Comparison of ENCODE assay signal across 8 cellular contexts in genomic region chr9:98256632-98257218, GRCh38. TPM values are rescaled to one million over a fixed set of nuclear protein-coding genes. Genes with fewer than 3 reads are reported as not detected.
DNase-seq lines count a peak whose midpoint lies in the region; ATAC-seq and TF ChIP-seq lines count a peak whose summit lies in the region.

No MANE protein-coding gene starts in this region.

- H3K9me3 Mint-ChIP-seq in activated T-helper 2 cell treated with anti-CD3 and anti-CD28 coated beads, Interferon-gamma antibody, Interleukin-2, Interleukin-4, amounts not matched to agents 10 μg/mL and 5 μg/mL and 100 μg/mL, durations not matched to agents 14 hours and 24 hours and 36 hours: no peaks in the 10 kb centered on the region
- peaks cover 5% of the 10 kb centered on the region for H3K9me3 Mint-ChIP-seq in glutamatergic neuron (ENCODE audit: unreplicated experiment)

- H3K9ac ChIP-seq in skeletal muscle satellite cell (ENCODE audit: low read depth, low read length): peak overlapping the region; percentile 88

- H3K4me3 ChIP-seq in GM12864 (ENCODE audit: low read depth, low read length) (peak overlapping the region; percentile 86), skeletal muscle satellite cell (ENCODE audit: low read length) (peak overlapping the region; percentile 89)

- H3K27me3 Mint-ChIP-seq in activated T-helper 2 cell treated with anti-CD3 and anti-CD28 coated beads, Interferon-gamma antibody, Interleukin-2, Interleukin-4, amounts not matched to agents 10 μg/mL and 5 μg/mL and 100 μg/mL, durations not matched to agents 14 hours and 24 hours and 36 hours (ENCODE audit: low read depth): peaks cover 12% of the 10 kb centered on the region
- H3K27me3 Mint-ChIP-seq in glutamatergic neuron (ENCODE audit: unreplicated experiment): peaks cover 2% of the 10 kb centered on the region

- no peaks in the 10 kb centered on the region for H3K36me3 Mint-ChIP-seq in activated T-helper 2 cell treated with anti-CD3 and anti-CD28 coated beads, Interferon-gamma antibody, Interleukin-2, Interleukin-4, amounts not matched to agents 10 μg/mL and 5 μg/mL and 100 μg/mL, durations not matched to agents 14 hours and 24 hours and 36 hours (ENCODE audit: low read depth)
- no peaks in the 10 kb centered on the region for H3K36me3 Mint-ChIP-seq in glutamatergic neuron (ENCODE audit: unreplicated experiment)

- ATAC-seq in GM18907 (IDR thresholded peaks at IDR 0.05; ENCODE audit: unreplicated experiment) (no peak), HG03095 (IDR thresholded peaks at IDR 0.05; ENCODE audit: unreplicated experiment) (no peak), HG03442 (IDR thresholded peaks at IDR 0.05; ENCODE audit: unreplicated experiment) (no peak)

- intact Hi-C loops in activated T-helper 2 cell treated with anti-CD3 and anti-CD28 coated beads, Interferon-gamma antibody, Interleukin-2, Interleukin-4, amounts not matched to agents 10 μg/mL and 5 μg/mL and 100 μg/mL, durations not matched to agents 14 hours and 24 hours and 36 hours (cut with micrococcal nuclease): loop anchor here (5.0 to 10.0 kb wide), 3 partner anchors 154 to 622 kb away; partner anchors contain the start of genes NCBP1 and TSTD2

- H3K4me2 ChIP-seq in skeletal muscle satellite cell (ENCODE audit: low read length): peak overlapping the region; percentile 93

- peak overlapping the region; percentile 94 for H3K27ac Mint-ChIP-seq in activated T-helper 2 cell treated with anti-CD3 and anti-CD28 coated beads, Interferon-gamma antibody, Interleukin-2, Interleukin-4, amounts not matched to agents 10 μg/mL and 5 μg/mL and 100 μg/mL, durations not matched to agents 14 hours and 24 hours and 36 hours
- peak overlapping the region; percentile 93 for H3K27ac Mint-ChIP-seq in glutamatergic neuron (ENCODE audit: unreplicated experiment)

- TF ChIP-seq CTCF in GM12864 (IDR thresholded peaks at IDR 0.05; ENCODE audit: low read depth, low read length, missing control alignments) (no peak), glutamatergic neuron (IDR thresholded peaks at IDR 0.05; ENCODE audit: partially characterized antibody, unreplicated experiment) (no peak)

- H3K4me3 Mint-ChIP-seq in activated T-helper 2 cell treated with anti-CD3 and anti-CD28 coated beads, Interferon-gamma antibody, Interleukin-2, Interleukin-4, amounts not matched to agents 10 μg/mL and 5 μg/mL and 100 μg/mL, durations not matched to agents 14 hours and 24 hours and 36 hours (ENCODE audit: low read depth): peak overlapping the region; percentile 97
- peak overlapping the region; percentile 90 for H3K4me3 Mint-ChIP-seq in glutamatergic neuron (ENCODE audit: unreplicated experiment)

- H3K27me3 ChIP-seq in skeletal muscle satellite cell (ENCODE audit: control insufficient read depth, insufficient read depth, low read length): no peaks in the 10 kb centered on the region

- H3K4me1 Mint-ChIP-seq in activated T-helper 2 cell treated with anti-CD3 and anti-CD28 coated beads, Interferon-gamma antibody, Interleukin-2, Interleukin-4, amounts not matched to agents 10 μg/mL and 5 μg/mL and 100 μg/mL, durations not matched to agents 14 hours and 24 hours and 36 hours (ENCODE audit: low read depth): peaks cover 23% of the 10 kb centered on the region
- peaks cover 8% of the 10 kb centered on the region for H3K4me1 Mint-ChIP-seq in glutamatergic neuron (ENCODE audit: low read depth, unreplicated experiment)

- H3K4me1 ChIP-seq in skeletal muscle satellite cell (ENCODE audit: control insufficient read depth, insufficient read depth, low read length): peaks cover 31% of the 10 kb centered on the region

- DNase-seq in GM12864 (ENCODE audit: low read depth) (no peak), NCI-H510A treated with DMSO at 0.1 percent for 48 hours (lab: John Stamatoyannopoulos, UW) (peak; percentile 33), glutamatergic neuron (no peak)
- no peak for DNase-seq in activated T-helper 2 cell treated with anti-CD3 and anti-CD28 coated beads, Interferon-gamma antibody, Interleukin-2, Interleukin-4, amounts not matched to agents 10 μg/mL and 5 μg/mL and 100 μg/mL, durations not matched to agents 14 hours and 24 hours and 36 hours (ENCODE audit: low spot score)

- peaks cover 12% of the 10 kb centered on the region for H3K36me3 ChIP-seq in skeletal muscle satellite cell (ENCODE audit: insufficient read depth, low read length)

- no peaks in the 10 kb centered on the region for H3K9me3 ChIP-seq in skeletal muscle satellite cell (replicated peaks; ENCODE audit: low read length)

RNA-seq across cellular contexts. Expression of gene TBC1D2, which starts 1.3 kb away (rescaled TPM):
- total RNA-seq in activated T-helper 2 cell treated with anti-CD3 and anti-CD28 coated beads, Interferon-gamma antibody, Interleukin-2, Interleukin-4, amounts not matched to agents 10 μg/mL and 5 μg/mL and 100 μg/mL, durations not matched to agents 14 hours and 24 hours and 36 hours: 1.3 and 1.5 TPM in 2 replicates
- 7.6 TPM for total RNA-seq in glutamatergic neuron (ENCODE audit: unreplicated experiment)
- total RNA-seq in skeletal muscle satellite cell (2012; rRNA removed): 13.9 and 37.1 TPM in 2 replicates
